ENCODE assay signal across 16 cellular contexts in genomic region chr13:110964229-110965037, GRCh38. TPM values are rescaled to one million over a fixed set of nuclear protein-coding genes. Genes with fewer than 3 reads are reported as not detected.
DNase-seq lines count a peak whose midpoint lies in the region; ATAC-seq and TF ChIP-seq lines count a peak whose summit lies in the region.
"Had no signal": no experiment of that assay in that cellular context is flagged by ENCODE, and none has a peak within 500 bp of the region (broad histone marks: within the 10 kb centered on the region; RNA-seq: fewer than 3 reads in every experiment).

No MANE protein-coding gene starts in this region.

- H3F3A ChIP-seq in smooth muscle cell (ENCODE audit: low read depth), result no peaks in the 10 kb centered on the region

- H3K4me1 ChIP-seq in smooth muscle cell (ENCODE audit: low read depth) (no peaks in the 10 kb centered on the region), tibial artery (no peaks in the 10 kb centered on the region)

- peak overlapping the region; percentile 78 for H3K27ac Mint-ChIP-seq in activated T-cell treated with anti-CD3 and anti-CD28 coated beads, Interleukin-2, amount 50 U/mL, for 72 hours
- peak overlapping the region; percentile 93 for H3K27ac Mint-ChIP-seq in activated naive CD8-positive, alpha-beta T cell
- H3K27ac Mint-ChIP-seq: GM23338, naive B cell had no signal

- peak overlapping the region; percentile 3 to 22 for H3K4me3 Mint-ChIP-seq in activated T-cell treated with anti-CD3 and anti-CD28 coated beads, Interleukin-2, amount 50 U/mL, for 72 hours
- H3K4me3 Mint-ChIP-seq in activated naive CD8-positive, alpha-beta T cell, result peak overlapping the region; percentile 11
- H3K4me3 Mint-ChIP-seq: GM23338, naive B cell had no signal

- H3K27me3 Mint-ChIP-seq in activated T-cell treated with anti-CD3 and anti-CD28 coated beads, Interleukin-2, amount 50 U/mL, for 72 hours (ENCODE audit: low read depth), result peaks cover 44% of the 10 kb centered on the region
- H3K27me3 Mint-ChIP-seq in activated naive CD8-positive, alpha-beta T cell, result peaks cover 7% of the 10 kb centered on the region

- no peak overlapping the region for H3K4me2 ChIP-seq in smooth muscle cell
- H3K4me2 ChIP-seq: GM23338 had no signal

- no peaks in the 10 kb centered on the region for H4K20me1 ChIP-seq in smooth muscle cell (ENCODE audit: low read depth)

- H3K4me3 ChIP-seq in smooth muscle cell, result no peak overlapping the region
- no peak overlapping the region for H3K4me3 ChIP-seq in tibial artery
- H3K4me3 ChIP-seq: GM23338 had no signal

- H3K36me3 ChIP-seq in smooth muscle cell (ENCODE audit: low read depth) (no peaks in the 10 kb centered on the region), tibial artery (no peaks in the 10 kb centered on the region)
- H3K36me3 ChIP-seq: brain microvascular endothelial cell had no signal

- peak overlapping the region; percentile 14 for H3K9ac ChIP-seq in smooth muscle cell (ENCODE audit: low read depth)

- H2AFZ ChIP-seq in smooth muscle cell (ENCODE audit: low read depth), result no peak overlapping the region
- H2AFZ ChIP-seq: GM23338 had no signal

- H3K27me3 ChIP-seq in smooth muscle cell (ENCODE audit: low read depth) (no peaks in the 10 kb centered on the region), tibial artery (no peaks in the 10 kb centered on the region)
- H3K27me3 ChIP-seq: brain microvascular endothelial cell had no signal

- peaks cover 23% of the 10 kb centered on the region for H3K4me1 Mint-ChIP-seq in activated T-cell treated with anti-CD3 and anti-CD28 coated beads, Interleukin-2, amount 50 U/mL, for 72 hours (ENCODE audit: low read depth)
- H3K4me1 Mint-ChIP-seq in activated naive CD8-positive, alpha-beta T cell (ENCODE audit: low read depth), result peaks cover 20% of the 10 kb centered on the region
- H3K4me1 Mint-ChIP-seq: GM23338, naive B cell had no signal

- ATAC-seq in activated T-cell treated with anti-CD3 and anti-CD28 coated beads, Interleukin-2, amount 50 U/mL, for 72 hours (replicated peaks in 1 of 2), result peak in 1 of 2 donors; percentile 2
- peak; percentile 14 for ATAC-seq in HG03460 (IDR thresholded peaks at IDR 0.05; ENCODE audit: unreplicated experiment)
- ATAC-seq: GM23338, left ventricle myocardium superior had no signal

- H3K36me3 Mint-ChIP-seq in activated T-cell treated with anti-CD3 and anti-CD28 coated beads, Interleukin-2, amount 50 U/mL, for 72 hours (ENCODE audit: insufficient read depth in 2 of 2), result peaks cover 28 to 51% of the 10 kb centered on the region in 2 donors
- peaks cover 10% of the 10 kb centered on the region for H3K36me3 Mint-ChIP-seq in activated naive CD8-positive, alpha-beta T cell

- no peak for TF ChIP-seq CTCF in smooth muscle cell (IDR thresholded peaks at IDR 0.05; ENCODE audit: borderline replicate concordance, insufficient read depth, poor library complexity, severe bottlenecking)
- no peak for TF ChIP-seq CTCF in tibial artery (IDR thresholded peaks at IDR 0.05)

- 84% methylated on average over 6 of the region's 6 CpGs for WGBS in smooth muscle cell (ENCODE audit: low lambda C conversion rate)

- intact Hi-C loops in tibial artery (cut with DNase I; ENCODE audit: low total_unique reads), result no loop called here

- H3K9me3 ChIP-seq in smooth muscle cell (replicated peaks; ENCODE audit: low read depth) (peaks cover 5% of the 10 kb centered on the region), tibial artery (peaks cover 0 to 16% (median 13%) of the 10 kb centered on the region in 3 donors)

- no peak for DNase-seq in activated T-cell treated with anti-CD3 and anti-CD28 coated beads, Interleukin-2, amount 50 U/mL, for 72 hours
- DNase-seq in activated T-cell treated with anti-CD3 and anti-CD28 coated beads, Interleukin-2, amount 50 U/mL, for 1 hour, result no peak
- DNase-seq in smooth muscle cell (lab: John Stamatoyannopoulos, UW; ENCODE audit: unreplicated experiment), result no peak
- no peak for DNase-seq in AML-193 (lab: John Stamatoyannopoulos, UW)
- DNase-seq in kidney tubule cell (ENCODE audit: low spot score), result no peak
- DNase-seq in tibial artery, result no peak
- DNase-seq: activated CD4-positive, alpha-beta T cell treated with anti-CD3 and anti-CD28 coated beads for 1 hour; activated effector memory CD4-positive, alpha-beta T cell treated with Interleukin-2 at 50 U/mL for 16 hours; effector CD4-positive, alpha-beta T cell; left ventricle myocardium superior; naive B cell; NCI-H774 had no signal

- no peaks in the 10 kb centered on the region for H3K79me2 ChIP-seq in smooth muscle cell (ENCODE audit: low read depth)

- H3K9me3 Mint-ChIP-seq in activated T-cell treated with anti-CD3 and anti-CD28 coated beads, Interleukin-2, amount 50 U/mL, for 72 hours, result peaks cover 18 to 23% of the 10 kb centered on the region in 2 donors
- peaks cover 17% of the 10 kb centered on the region for H3K9me3 Mint-ChIP-seq in activated naive CD8-positive, alpha-beta T cell (ENCODE audit: low read depth)

- H3K27ac ChIP-seq in smooth muscle cell (ENCODE audit: low read depth) (peak overlapping the region; percentile 76), tibial artery (no peak overlapping the region)
- H3K27ac ChIP-seq: brain microvascular endothelial cell had no signal

RNA-seq across cellular contexts. Expression of gene ANKRD10, which starts 49.6 kb away (rescaled TPM):
- 100 to 1,000 TPM; 139 to 142 TPM for total RNA-seq in activated T-cell treated with anti-CD3 and anti-CD28 coated beads, Interleukin-2, amount 50 U/mL, for 72 hours
- 61.8 and 77.4 TPM in 2 replicates for total RNA-seq in smooth muscle cell
- polyA plus RNA-seq in smooth muscle cell, result 31.0 and 42.8 TPM in 2 replicates
